ENCODE assay signal across 10 cellular contexts in the genomic region with DNA sequence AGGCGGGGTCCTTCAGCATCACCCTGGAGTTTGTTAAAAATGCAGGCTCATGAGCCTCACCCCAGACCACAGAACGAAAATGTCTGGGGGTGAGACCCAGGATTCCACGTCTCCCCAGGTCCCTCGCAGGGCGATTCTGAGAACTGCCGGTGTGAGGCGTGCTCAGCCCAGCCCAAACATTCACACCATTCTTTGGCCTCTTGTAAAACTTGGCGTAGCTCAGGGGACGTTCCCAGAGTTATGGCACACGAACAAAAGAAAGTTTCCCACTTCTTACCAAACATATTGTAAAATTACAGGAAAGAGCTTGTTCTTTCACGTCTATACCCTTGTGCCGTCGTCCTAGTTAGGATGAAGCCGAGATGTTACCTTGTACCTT. TPM values are rescaled to one million over a fixed set of nuclear protein-coding genes. Genes with fewer than 3 reads are reported as not detected.
DNase-seq lines count a peak whose midpoint lies in the region; ATAC-seq and TF ChIP-seq lines count a peak whose summit lies in the region.
"Had no signal": no experiment of that assay in that cellular context is flagged by ENCODE, and none has a peak within 500 bp of the region (broad histone marks: within the 10 kb centered on the region; RNA-seq: fewer than 3 reads in every experiment).

No MANE protein-coding gene starts in this region.

- CTCF ChIA-PET in CD8-positive, alpha-beta T cell (lab: Charles Lee), result no interaction called here

- TF ChIP-seq CTCF in CD8-positive, alpha-beta T cell (IDR thresholded peaks at IDR 0.05), result no peak
- peak; percentile 8 for TF ChIP-seq CTCF in foreskin fibroblast (IDR thresholded peaks at IDR 0.05; ENCODE audit: low read depth, low read length)
- peak; percentile 15 to 63 (median 41) for TF ChIP-seq CTCF in prostate gland (IDR thresholded peaks at IDR 0.05)

- POLR2A ChIA-PET in CD8-positive, alpha-beta T cell (lab: Charles Lee), result no interaction called here

- peaks cover 2% of the 10 kb centered on the region for H3K27me3 Mint-ChIP-seq in CD8-positive, alpha-beta T cell (ENCODE audit: low read depth)
- H3K27me3 Mint-ChIP-seq in activated T-helper 17 cell treated with anti-CD3 and anti-CD28 coated beads, Interleukin-2, amount 50 U/mL, for 72 hours, result no peaks in the 10 kb centered on the region

- peak overlapping the region; percentile 61 for H3K27ac Mint-ChIP-seq in CD8-positive, alpha-beta T cell
- H3K27ac Mint-ChIP-seq in activated T-helper 17 cell treated with anti-CD3 and anti-CD28 coated beads, Interleukin-2, amount 50 U/mL, for 72 hours, result peak overlapping the region; percentile 76

- no peak overlapping the region for H3K4me3 ChIP-seq in CD8-positive, alpha-beta T cell (ENCODE audit: low read depth, low read length)
- H3K4me3 ChIP-seq in foreskin fibroblast (ENCODE audit: low read depth in 1 of 2, low read length in 2 of 2) (no peak overlapping the region), prostate gland (no peak overlapping the region)

- WGBS in prostate gland, result 16% methylated on average over 14 of the region's 14 CpGs

- no peaks in the 10 kb centered on the region for H3K9me3 Mint-ChIP-seq in CD8-positive, alpha-beta T cell
- no peaks in the 10 kb centered on the region for H3K9me3 Mint-ChIP-seq in activated T-helper 17 cell treated with anti-CD3 and anti-CD28 coated beads, Interleukin-2, amount 50 U/mL, for 72 hours

- no peak overlapping the region for H3K27ac ChIP-seq in CD8-positive, alpha-beta T cell (ENCODE audit: low read depth, low read length)
- H3K27ac ChIP-seq in prostate gland, result peak overlapping the region; percentile 55 to 75
- H3K27ac ChIP-seq: neutrophil had no signal

- intact Hi-C loops in CD8-positive, alpha-beta T cell (cut with DNase I, micrococcal nuclease), result no loop called here
- intact Hi-C loops in prostate gland (cut with DNase I), result no loop called here

- peaks cover 4% of the 10 kb centered on the region for H3K36me3 ChIP-seq in CD8-positive, alpha-beta T cell (ENCODE audit: insufficient read depth, low read length)
- no peaks in the 10 kb centered on the region for H3K36me3 ChIP-seq in prostate gland
- H3K36me3 ChIP-seq: neutrophil had no signal

- H3K4me1 ChIP-seq in CD8-positive, alpha-beta T cell (ENCODE audit: insufficient read depth, low read length), result peaks cover 78% of the 10 kb centered on the region
- H3K4me1 ChIP-seq in prostate gland (replicated peaks), result peaks cover 21% of the 10 kb centered on the region

- peaks cover 19% of the 10 kb centered on the region for H3K36me3 Mint-ChIP-seq in CD8-positive, alpha-beta T cell
- peaks cover 97% of the 10 kb centered on the region for H3K36me3 Mint-ChIP-seq in activated T-helper 17 cell treated with anti-CD3 and anti-CD28 coated beads, Interleukin-2, amount 50 U/mL, for 72 hours (ENCODE audit: low read depth)

- H3K4me1 Mint-ChIP-seq in CD8-positive, alpha-beta T cell (ENCODE audit: low read depth), result peaks cover 90% of the 10 kb centered on the region
- peaks cover 71% of the 10 kb centered on the region for H3K4me1 Mint-ChIP-seq in activated T-helper 17 cell treated with anti-CD3 and anti-CD28 coated beads, Interleukin-2, amount 50 U/mL, for 72 hours

- H3K4me3 Mint-ChIP-seq in CD8-positive, alpha-beta T cell, result peak overlapping the region; percentile 38
- H3K4me3 Mint-ChIP-seq in activated T-helper 17 cell treated with anti-CD3 and anti-CD28 coated beads, Interleukin-2, amount 50 U/mL, for 72 hours, result peak overlapping the region; percentile 80

- H3K27me3 ChIP-seq in CD8-positive, alpha-beta T cell (ENCODE audit: insufficient read depth, low read length), result no peaks in the 10 kb centered on the region
- H3K27me3 ChIP-seq in prostate gland (replicated peaks; ENCODE audit: insufficient read depth), result no peaks in the 10 kb centered on the region

- TF ChIP-seq POLR2A in prostate gland (IDR thresholded peaks at IDR 0.05), result no peak

- DNase-seq in CD8-positive, alpha-beta T cell, result no peak
- DNase-seq in foreskin fibroblast (peak in 1 of 2 donors; percentile 69), prostate gland (ENCODE audit: low spot score) (peak; percentile 75), COLO668 (lab: John Stamatoyannopoulos, UW; ENCODE audit: unreplicated experiment) (no peak), left lobe of liver (ENCODE audit: low spot score) (no peak), CD1c-positive myeloid dendritic cell (ENCODE audit: extremely low spot score) (no peak)
- DNase-seq: NCI-H526 had no signal

- H3K9me3 ChIP-seq in CD8-positive, alpha-beta T cell (ENCODE audit: low read length), result no peaks in the 10 kb centered on the region
- no peaks in the 10 kb centered on the region for H3K9me3 ChIP-seq in prostate gland
- H3K9me3 ChIP-seq: neutrophil had no signal

- ATAC-seq in CD8-positive, alpha-beta T cell, result no peak
- no peak for ATAC-seq in activated T-helper 17 cell treated with anti-CD3 and anti-CD28 coated beads, Interleukin-2, amount 50 U/mL, for 72 hours (replicated peaks)
- no peak for ATAC-seq in left lobe of liver
- no peak for ATAC-seq in GM21786 (IDR thresholded peaks at IDR 0.05; ENCODE audit: unreplicated experiment)

RNA-seq across cellular contexts. Expression of a gene that starts 12.9 kb away (rescaled TPM):
- total RNA-seq in CD8-positive, alpha-beta T cell, result 100 to 1,000 TPM; 114 to 120 TPM
- total RNA-seq in activated T-helper 17 cell treated with anti-CD3 and anti-CD28 coated beads, Interleukin-2, amount 50 U/mL, for 72 hours, result 100 to 1,000 TPM; 157 to 231 TPM
- 1,000 to 10,000 TPM in 1 of 2 donors, 100 to 1,000 TPM in 1; 384 to 1,041 TPM for total RNA-seq in prostate gland
- total RNA-seq in left lobe of liver, result 152 TPM

RNA-seq across cellular contexts. Expression of a gene that starts 47.9 kb away (rescaled TPM):
- not detected for total RNA-seq in CD8-positive, alpha-beta T cell
- total RNA-seq in activated T-helper 17 cell treated with anti-CD3 and anti-CD28 coated beads, Interleukin-2, amount 50 U/mL, for 72 hours, result under 1 TPM in 1 of 2 donors, not detected in 1; 0.34 TPM
- 1 to 10 TPM; 2.5 to 6.9 TPM for total RNA-seq in prostate gland
- total RNA-seq in left lobe of liver, result not detected
